ENCODE assay signal across 8 cellular contexts in the genomic region with DNA sequence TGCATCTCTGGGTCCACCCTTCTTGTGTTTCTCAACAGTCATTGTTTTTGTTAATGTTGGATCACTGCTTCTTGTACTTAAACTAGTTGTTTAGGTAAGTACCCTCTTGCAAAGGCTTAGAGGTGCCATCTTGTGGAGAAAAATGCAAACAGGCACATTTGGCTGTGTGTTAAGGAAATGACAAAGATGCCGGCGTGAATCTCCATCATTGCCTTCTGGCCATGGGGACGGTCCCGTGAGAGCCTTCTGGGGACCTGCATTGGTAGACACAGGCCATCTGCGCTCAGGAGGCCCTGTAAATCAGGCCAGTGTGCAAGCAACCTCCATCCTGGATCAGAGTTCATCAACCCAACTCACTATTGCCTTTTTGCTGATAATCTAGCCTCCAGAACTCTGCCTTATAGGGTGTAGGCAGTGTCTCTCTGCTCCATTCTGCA.
A peak's percentile ranks its signal among the peaks of the same experiment; 100 is the strongest.
DNase-seq lines count a peak whose midpoint lies in the region; ATAC-seq, FAIRE-seq and TF ChIP-seq lines count a peak whose summit lies in the region.

No MANE protein-coding gene starts in this region.

- H3K79me1 ChIP-seq in H1 (ENCODE audit: low read depth, low read length), result no peaks in the 10 kb centered on the region

- no peak overlapping the region for H2BK12ac ChIP-seq in H1 (ENCODE audit: low read depth, low read length)

- H3K9me3 ChIP-seq in GM23248 (ENCODE audit: low read depth), result no peaks in the 10 kb centered on the region
- H3K9me3 ChIP-seq in NT2/D1 (ENCODE audit: insufficient read depth, low read length), result no peaks in the 10 kb centered on the region
- H3K9me3 ChIP-seq in H1 (ENCODE audit: insufficient read depth in 2 of 2, low read depth in 1 of 2, low read length in 1 of 2), result no peaks in the 10 kb centered on the region
- H3K9me3 ChIP-seq in mucosa of descending colon, result no peaks in the 10 kb centered on the region

- no peak for TF ChIP-seq EP300 in H1 (IDR thresholded peaks at IDR 0.05; ENCODE audit: borderline replicate concordance in 1 of 2, low read depth in 2 of 2, low read length in 2 of 2)

- H3K36me3 ChIP-seq in GM23248 (ENCODE audit: low read depth) (no peaks in the 10 kb centered on the region), NT2/D1 (ENCODE audit: insufficient read depth, insufficient read length, low read length) (no peaks in the 10 kb centered on the region), H1 (ENCODE audit: control insufficient read depth in 2 of 4, insufficient read depth in 4 of 4, low read length in 3 of 4) (no peaks in the 10 kb centered on the region), mucosa of descending colon (ENCODE audit: low read depth) (no peaks in the 10 kb centered on the region)

- H2BK120ac ChIP-seq in H1 (replicated peaks; ENCODE audit: low read depth, low read length), result no peak overlapping the region

- TF ChIP-seq RAD21 in H1 (IDR thresholded peaks at IDR 0.05 in 1 of 2, conservative IDR thresholded peaks at IDR 0.05 in 1 of 2; ENCODE audit: low read depth in 2 of 2, low read length in 2 of 2), result peak; percentile 82 to 88

- H3K56ac ChIP-seq in H1 (replicated peaks; ENCODE audit: insufficient read length, low read depth, low read length), result no peak overlapping the region

- peak; percentile 86 for FAIRE-seq in H1 (lab: Jason Lieb, UNC)

- H3K27ac ChIP-seq in GM23248, result no peak overlapping the region
- no peak overlapping the region for H3K27ac ChIP-seq in H1 (ENCODE audit: low read depth, low read length)

- H3K4me3 ChIP-seq in GM23248, result no peak overlapping the region
- no peak overlapping the region for H3K4me3 ChIP-seq in NT2/D1 (ENCODE audit: insufficient read length, low read depth)
- no peak overlapping the region for H3K4me3 ChIP-seq in H1 (ENCODE audit: extremely low read depth in 1 of 4, insufficient read depth in 2 of 4, low read depth in 3 of 4, low read length in 4 of 4)
- H3K4me3 ChIP-seq in mucosa of descending colon, result no peak overlapping the region

- ATAC-seq in mucosa of descending colon (peak; percentile 43), GM19455 (IDR thresholded peaks at IDR 0.05; ENCODE audit: unreplicated experiment) (no peak), HG03432 (IDR thresholded peaks at IDR 0.05; ENCODE audit: unreplicated experiment) (no peak), HG02870 (IDR thresholded peaks at IDR 0.05; ENCODE audit: unreplicated experiment) (no peak)

- intact Hi-C loops in mucosa of descending colon (cut with DNase I, micrococcal nuclease), result no loop called here

- H2BK20ac ChIP-seq in H1 (ENCODE audit: low read length), result no peak overlapping the region

- TF ChIP-seq POLR2A in H1 (IDR thresholded peaks at IDR 0.05; ENCODE audit: control extremely low read depth in 1 of 2, low read depth in 2 of 2, low read length in 2 of 2), result no peak

- no peak overlapping the region for H2BK15ac ChIP-seq in H1 (ENCODE audit: low read length)

- no peak overlapping the region for H4K91ac ChIP-seq in H1 (replicated peaks; ENCODE audit: insufficient read length, low read length)

- no peak overlapping the region for H2AFZ ChIP-seq in GM23248
- H2AFZ ChIP-seq in H1 (ENCODE audit: low read length), result no peak overlapping the region

- WGBS in GM23248 (ENCODE audit: low coverage in 1 of 2, low lambda C conversion rate in 2 of 2, missing lambda C conversion rate in 2 of 2), 2 experiments, result 70 to 71% methylated on average over 5 of the region's 5 CpGs
- WGBS in H1 (ENCODE audit: extremely low coverage in 1 of 2, insufficient coverage in 1 of 2, insufficient read length in 1 of 2, insufficient replicate concordance in 2 of 2, low coverage in 1 of 2, low lambda C conversion rate in 2 of 2, missing lambda C conversion rate in 1 of 2), 2 experiments, result 88% methylated on average over 5 of the region's 5 CpGs; no CpG with 5 or more reads in 1 of the 2 experiments

- H4K8ac ChIP-seq in H1 (ENCODE audit: extremely low read depth, insufficient read depth, low read length), result no peak overlapping the region

- no peak overlapping the region for H3K4ac ChIP-seq in H1 (replicated peaks; ENCODE audit: insufficient read length, low read depth, low read length)

- H3K23me2 ChIP-seq in H1 (ENCODE audit: low read depth, low read length), result no peaks in the 10 kb centered on the region

- no peaks in the 10 kb centered on the region for H4K20me1 ChIP-seq in GM23248 (ENCODE audit: insufficient read depth)
- peaks cover 0 to 1% of the 10 kb centered on the region in 2 experiments for H4K20me1 ChIP-seq in H1 (replicated peaks in 1 of 2; ENCODE audit: control insufficient read depth in 1 of 2, insufficient read depth in 2 of 2, low read length in 2 of 2)

- H3K9me2 ChIP-seq in GM23248 (ENCODE audit: insufficient read depth), result no peaks in the 10 kb centered on the region

- in situ Hi-C loops in GM23248 (cut with MboI), result loop anchor here (10.0 kb wide), 1 partner anchor 197 kb away; no protein-coding TSS in a partner anchor

- H2AK5ac ChIP-seq in H1 (ENCODE audit: low read depth, low read length), result no peak overlapping the region

- H3K18ac ChIP-seq in H1 (ENCODE audit: extremely low read depth, low read length), result no peak overlapping the region

- H3K4me1 ChIP-seq in GM23248 (ENCODE audit: insufficient read depth), result peaks cover 28% of the 10 kb centered on the region
- H3K4me1 ChIP-seq in NT2/D1 (ENCODE audit: insufficient read depth, insufficient read length), result no peaks in the 10 kb centered on the region
- H3K4me1 ChIP-seq in H1 (replicated peaks in 1 of 4; ENCODE audit: control insufficient read depth in 3 of 4, insufficient read depth in 4 of 4, low read length in 3 of 4), result peaks cover 0 to 16% (median 5%) of the 10 kb centered on the region in 4 experiments; a peak in 4 of 7 replicates
- no peaks in the 10 kb centered on the region for H3K4me1 ChIP-seq in mucosa of descending colon (ENCODE audit: low read depth)

- POLR2A ChIA-PET in H1 (lab: Charles Lee; ENCODE audit: partially characterized antibody), result no interaction called here

- H3K23ac ChIP-seq in H1 (ENCODE audit: insufficient read length), result no peak overlapping the region

- no peak overlapping the region for H3K14ac ChIP-seq in H1 (ENCODE audit: insufficient read length)

- no peaks in the 10 kb centered on the region for H3K27me3 ChIP-seq in GM23248 (replicated peaks; ENCODE audit: insufficient read depth)
- no peaks in the 10 kb centered on the region for H3K27me3 ChIP-seq in NT2/D1 (ENCODE audit: insufficient read depth, insufficient read length)
- no peaks in the 10 kb centered on the region for H3K27me3 ChIP-seq in H1 (replicated peaks in 1 of 4; ENCODE audit: control insufficient read depth in 3 of 4, extremely low read depth in 1 of 4, insufficient read depth in 3 of 4, low read length in 3 of 4)

- H3K9ac ChIP-seq in GM23248 (no peak overlapping the region), NT2/D1 (ENCODE audit: insufficient read length, low read depth) (no peak overlapping the region), H1 (replicated peaks in 1 of 4; ENCODE audit: extremely low read depth in 1 of 4, low read depth in 3 of 4, low read length in 3 of 4) (no peak overlapping the region)

- peaks cover 17% of the 10 kb centered on the region; the same call in 1 of the 2 replicates for H3F3A ChIP-seq in GM23248 (ENCODE audit: insufficient read depth)

- H3K4me2 ChIP-seq in GM23248 (ENCODE audit: unreplicated experiment) (no peak overlapping the region), H1 (ENCODE audit: insufficient read depth in 1 of 2, low read depth in 2 of 2, low read length in 2 of 2) (no peak overlapping the region)

- CTCF ChIA-PET in H1 (lab: Charles Lee; ENCODE audit: partially characterized antibody), result interaction anchor here (0.5 to 10.1 kb wide), 30 partner anchors 9 to 518 kb away, joined by 3 to 122 read pairs (median 4); no protein-coding TSS in a partner anchor

- TF ChIP-seq CTCF in H1 (IDR thresholded peaks at IDR 0.05; ENCODE audit: control extremely low read depth in 1 of 3, insufficient read depth in 1 of 3, low read depth in 1 of 3, low read length in 3 of 3), result peak in 2 of 3 experiments; percentile 66 to 68; a peak in 3 of 4 replicates
- TF ChIP-seq CTCF in mucosa of descending colon (IDR thresholded peaks at IDR 0.05), result no peak

- H2BK5ac ChIP-seq in H1 (ENCODE audit: low read depth, low read length), result no peak overlapping the region

- no peak overlapping the region for H4K5ac ChIP-seq in H1 (ENCODE audit: insufficient read length, low read depth, low read length)

- no peaks in the 10 kb centered on the region for H3K79me2 ChIP-seq in GM23248 (ENCODE audit: insufficient read depth)
- no peaks in the 10 kb centered on the region for H3K79me2 ChIP-seq in H1 (ENCODE audit: control insufficient read depth in 1 of 2, insufficient read depth in 2 of 2, low read length in 2 of 2)

- peak; percentile 59 for DNase-seq in AG08396 (ENCODE audit: low spot score)
- peak; percentile 72 for DNase-seq in GM23248
- peak; percentile 66 for DNase-seq in NT2/D1 (ENCODE audit: low read depth, low spot score)
- DNase-seq in H1 (ENCODE audit: low read depth in 1 of 2, low spot score in 2 of 2), result peak in 1 of 2 experiments; percentile 53
- peak in 1 of 3 donors; percentile 64 for DNase-seq in mucosa of descending colon

TF ChIP-seq in H1, 55 proteins besides CTCF, POLR2A, EP300 and RAD21:
- no peak for TF ChIP-seq EZH2 (IDR thresholded peaks at IDR 0.05; ENCODE audit: low read depth, low read length, severe bottlenecking)
- no peak for TF ChIP-seq YY1 (IDR thresholded peaks at IDR 0.05; ENCODE audit: low read depth, low read length)
- no peak for TF ChIP-seq CHD2 (IDR thresholded peaks at IDR 0.05; ENCODE audit: low read length)
- no peak for TF ChIP-seq GTF2F1 (IDR thresholded peaks at IDR 0.05; ENCODE audit: borderline replicate concordance, low read depth, low read length)
- no peak for TF ChIP-seq RNF2 (IDR thresholded peaks at IDR 0.05; ENCODE audit: borderline replicate concordance, low read depth, low read length, missing control alignments, poor library complexity, severe bottlenecking)
- TF ChIP-seq KDM4A (IDR thresholded peaks at IDR 0.05; ENCODE audit: low read depth, low read length, severe bottlenecking), result no peak
